Comparison of ENCODE assay signal across 11 cellular contexts in the genomic region with DNA sequence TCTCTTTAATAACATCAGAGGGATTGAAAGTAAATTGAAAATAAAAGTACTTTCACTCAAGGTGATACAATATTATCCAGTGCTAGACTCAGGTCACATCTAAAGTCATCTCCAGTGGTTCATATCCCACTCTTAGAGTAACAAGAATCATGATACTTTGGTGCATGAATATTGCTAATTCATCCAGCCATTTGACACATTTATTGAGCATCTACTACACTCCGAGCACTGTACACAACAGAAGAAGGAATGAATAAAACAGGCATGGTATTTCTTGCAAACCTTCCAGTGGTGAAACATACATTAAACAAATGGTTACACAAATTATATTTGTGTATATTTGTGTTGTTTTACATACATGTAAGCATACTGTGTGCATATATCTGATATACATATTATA.
"Had no signal": no experiment of that assay in that cellular context is flagged by ENCODE, and none has a peak within 500 bp of the region (broad histone marks: within the 10 kb centered on the region; RNA-seq: fewer than 3 reads in every experiment).

No MANE protein-coding gene starts in this region.

- H3K4me3 Mint-ChIP-seq: GM23338, H9, HFFc6 had no signal

- H3K36me3 ChIP-seq: HAP-1 had no signal

- ATAC-seq: GM23338, HCT116 had no signal

- H3K9ac ChIP-seq: GM23248 had no signal

- H3K9me3 Mint-ChIP-seq: GM23338, H9, HFFc6 had no signal

- H3K4me3 ChIP-seq: GM23248, GM23338, HAP-1 had no signal

- DNase-seq: GM23248, GOT3, H7, H9, HCEC 1CT, HFFc6 had no signal

- H3K4me2 ChIP-seq: GM23338 had no signal

- H3K27ac Mint-ChIP-seq: GM23338, H9, HFFc6 had no signal

- FAIRE-seq: H1, H54 had no signal

- H2AFZ ChIP-seq: GM23248, GM23338 had no signal

- H3K27ac ChIP-seq: GM23248 had no signal

- H3K9me3 ChIP-seq: HAP-1 had no signal
